8 cellular contexts compared by ENCODE assay signal in the genomic region with DNA sequence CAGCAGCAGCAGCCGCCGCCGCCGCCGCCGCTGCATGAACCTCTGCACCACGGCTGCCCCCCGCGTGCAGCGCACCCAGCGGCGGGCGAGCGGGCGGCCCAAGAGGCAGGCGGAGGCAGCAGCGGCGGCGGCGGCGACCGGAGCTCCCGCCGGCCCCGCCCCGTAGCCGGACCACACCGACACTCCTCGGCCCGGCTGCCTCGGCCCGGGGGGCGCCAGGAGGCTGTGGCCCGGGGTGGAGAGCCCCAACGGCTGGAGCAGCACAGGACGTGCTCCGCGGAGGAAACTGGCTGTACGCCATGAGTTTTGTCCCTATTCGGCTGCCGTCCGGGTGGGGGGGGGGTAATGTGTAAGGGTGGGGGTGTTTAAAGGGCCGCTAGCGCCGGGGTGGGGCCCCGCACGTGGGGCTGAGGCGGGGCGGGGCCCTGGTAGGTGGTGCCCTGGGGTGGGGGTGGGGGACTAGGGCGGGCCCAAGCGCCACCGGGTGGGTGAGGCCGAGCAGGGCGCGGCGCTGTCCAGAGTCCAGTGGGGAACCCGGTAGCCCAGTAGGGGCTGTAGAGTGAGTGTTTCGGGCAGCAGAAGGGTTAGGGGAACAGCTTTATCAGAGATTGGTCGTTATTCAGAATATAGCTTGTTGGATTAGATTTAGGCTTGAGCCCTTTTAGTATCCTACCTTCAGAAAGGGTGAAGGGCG. TPM values are rescaled to one million over a fixed set of nuclear protein-coding genes. Genes with fewer than 3 reads are reported as not detected.
DNase-seq lines count a peak whose midpoint lies in the region; ATAC-seq, FAIRE-seq and TF ChIP-seq lines count a peak whose summit lies in the region.

A gene with protein sequence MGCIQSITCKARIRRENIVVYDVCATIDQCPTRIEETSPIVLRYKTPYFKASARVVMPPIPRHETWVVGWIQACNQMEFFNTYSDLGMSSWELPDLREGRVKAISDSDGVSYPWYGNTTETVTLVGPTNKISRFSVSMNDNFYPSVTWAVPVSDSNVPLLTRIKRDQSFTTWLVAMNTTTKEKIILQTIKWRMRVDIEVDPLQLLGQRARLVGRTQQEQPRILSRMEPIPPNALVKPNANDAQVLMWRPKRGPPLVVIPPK (minus strand): TSS at position 301 of the 694 bp plus-strand sequence. CDS start 753 bp downstream, outside the sequence.

- no peaks in the 10 kb centered on the region for H3K9me3 Mint-ChIP-seq in WTC11

- H3K27ac Mint-ChIP-seq in WTC11, result no peak within 1 kb of the TSS

- CTCF ChIA-PET in WTC11 (lab: Charles Lee), result interaction anchor here (0.5 to 1.9 kb wide), 5 partner anchors 28 to 312 kb away, joined by 3 to 6 read pairs (median 3); no protein-coding TSS in a partner anchor

- TF ChIP-seq CTCF in WTC11 (IDR thresholded peaks at IDR 0.05), result no peak

- peaks cover 26% of the 10 kb centered on the region for H3K4me1 Mint-ChIP-seq in WTC11

- DNase-seq in GM12891 (ENCODE audit: insufficient read length, low spot score) (peak; percentile 77), NCI-H1694 treated with DMSO at 0.1 percent for 48 hours (lab: John Stamatoyannopoulos, UW) (peak; percentile 82), WTC11 (ENCODE audit: low spot score) (peak; percentile 58), islet precursor cell (peak; percentile 86)
- peak; percentile 35 for DNase-seq in central memory CD4-positive, alpha-beta T cell
- peak; percentile 53 for DNase-seq in stimulated activated CD4-positive, alpha-beta T cell treated with anti-CD3 and anti-CD28 coated beads, Interleukin-12 subunit alpha, Interleukin-12 subunit beta, amount 100 ng/mL, for 4 hours

- peak; percentile 78 for FAIRE-seq in GM12891 (lab: Jason Lieb, UNC)

- H3K36me3 Mint-ChIP-seq in WTC11, result no peaks in the 10 kb centered on the region

- POLR2A ChIA-PET in WTC11 (lab: Charles Lee), result no interaction called here

- TF ChIP-seq POLR2A in GM12891 (IDR thresholded peaks at IDR 0.05; ENCODE audit: low read depth, low read length), result no peak

- ATAC-seq in HG02610 (IDR thresholded peaks at IDR 0.05; ENCODE audit: unreplicated experiment) (peak; percentile 34), WTC11 (peak; percentile 63), GM18870 (IDR thresholded peaks at IDR 0.05; ENCODE audit: unreplicated experiment) (no peak)

- peak within 1 kb of the TSS; percentile 82 for H3K4me3 Mint-ChIP-seq in WTC11

- peaks cover 49% of the 10 kb centered on the region for H3K27me3 Mint-ChIP-seq in WTC11 (ENCODE audit: low read depth)

TF ChIP-seq in GM12891, 5 proteins besides CTCF, POLR2A, EP300 and RAD21:
- no peak for TF ChIP-seq TAF1 (IDR thresholded peaks at IDR 0.05; ENCODE audit: low read depth, low read length)
- TF ChIP-seq PAX5 (IDR thresholded peaks at IDR 0.05; ENCODE audit: insufficient read depth, low read length, severe bottlenecking), result no peak
- no peak for TF ChIP-seq POLR2AphosphoS5 (IDR thresholded peaks at IDR 0.05; ENCODE audit: low read depth, low read length)
- TF ChIP-seq POU2F2 (IDR thresholded peaks at IDR 0.05; ENCODE audit: low read depth, low read length), result no peak
- no peak for TF ChIP-seq SPI1 (IDR thresholded peaks at IDR 0.05; ENCODE audit: low read depth, low read length)

TF ChIP-seq in WTC11, 78 proteins besides CTCF, POLR2A, EP300 and RAD21:
- TF ChIP-seq TCF7 (CRISPR knock-in tag; IDR thresholded peaks at IDR 0.05; ENCODE audit: low read depth), result no peak
- no peak for TF ChIP-seq JAZF1 (CRISPR knock-in tag; IDR thresholded peaks at IDR 0.05)
- 0 out of 2 replicates have a peak, but pooled peaks have one; percentile 20 for TF ChIP-seq SP1 (CRISPR knock-in tag; conservative IDR thresholded peaks at IDR 0.05)
- TF ChIP-seq, protein P1, sequence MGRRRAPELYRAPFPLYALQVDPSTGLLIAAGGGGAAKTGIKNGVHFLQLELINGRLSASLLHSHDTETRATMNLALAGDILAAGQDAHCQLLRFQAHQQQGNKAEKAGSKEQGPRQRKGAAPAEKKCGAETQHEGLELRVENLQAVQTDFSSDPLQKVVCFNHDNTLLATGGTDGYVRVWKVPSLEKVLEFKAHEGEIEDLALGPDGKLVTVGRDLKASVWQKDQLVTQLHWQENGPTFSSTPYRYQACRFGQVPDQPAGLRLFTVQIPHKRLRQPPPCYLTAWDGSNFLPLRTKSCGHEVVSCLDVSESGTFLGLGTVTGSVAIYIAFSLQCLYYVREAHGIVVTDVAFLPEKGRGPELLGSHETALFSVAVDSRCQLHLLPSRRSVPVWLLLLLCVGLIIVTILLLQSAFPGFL (CRISPR knock-in tag; IDR thresholded peaks at IDR 0.05; ENCODE audit: borderline replicate concordance), result no peak
- no peak for TF ChIP-seq FOXP1 (CRISPR knock-in tag; IDR thresholded peaks at IDR 0.05; ENCODE audit: borderline replicate concordance)
- no peak for TF ChIP-seq ZSCAN18 (CRISPR knock-in tag; IDR thresholded peaks at IDR 0.05)

RNA-seq across cellular contexts. Expression of the gene that starts here (rescaled TPM):
- polyA plus RNA-seq in GM12891 (2012; ENCODE audit: low read depth, missing spikeins), result 0.51 TPM
- total RNA-seq in WTC11 (2021), result 2.2 to 2.7 TPM (median 2.6 TPM) in 3 replicates

Comparison
In these comparisons a context has a peak if more than half of its experiments do, and no peak if none do; other contexts are left out.
1. DNase-seq: peak in every context shown above with its lines; median percentile 86 in islet precursor cell; 82 in NCI-H1694 treated with DMSO at 0.1 percent for 48 hours; 77 in GM12891; 58 in WTC11; 53 in stimulated activated CD4-positive, alpha-beta T cell treated with anti-CD3 and anti-CD28 coated beads, Interleukin-12 subunit alpha, Interleukin-12 subunit beta, amount 100 ng/mL, for 4 hours; 35 in central memory CD4-positive, alpha-beta T cell.